1 cellular context compared by ENCODE assay signal in the genomic region with DNA sequence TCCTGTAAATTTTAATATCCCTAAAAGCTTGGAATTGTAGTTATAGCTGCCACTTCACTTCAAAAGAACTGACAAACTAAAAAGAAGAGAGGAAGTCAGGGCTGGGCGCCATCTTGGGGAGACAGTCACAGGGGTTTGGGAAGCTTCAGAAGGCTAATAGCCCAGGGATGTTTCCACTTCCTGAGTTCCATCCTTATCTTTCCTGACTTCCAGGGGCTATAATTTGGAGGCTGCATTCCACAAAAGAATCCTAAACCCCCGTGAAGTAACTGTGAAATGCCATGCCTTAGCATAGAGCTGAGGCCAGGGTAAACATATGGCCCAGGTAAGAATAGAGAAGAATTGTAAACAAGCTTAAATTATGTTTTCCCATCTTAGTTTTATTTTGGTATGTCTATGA.
TF ChIP-seq lines count a peak whose summit lies in the region.

No MANE protein-coding gene starts in this region.

TF ChIP-seq in GM23338, 12 proteins besides CTCF, POLR2A, EP300 and RAD21 (continued from another document):
- TF ChIP-seq, protein P1, sequence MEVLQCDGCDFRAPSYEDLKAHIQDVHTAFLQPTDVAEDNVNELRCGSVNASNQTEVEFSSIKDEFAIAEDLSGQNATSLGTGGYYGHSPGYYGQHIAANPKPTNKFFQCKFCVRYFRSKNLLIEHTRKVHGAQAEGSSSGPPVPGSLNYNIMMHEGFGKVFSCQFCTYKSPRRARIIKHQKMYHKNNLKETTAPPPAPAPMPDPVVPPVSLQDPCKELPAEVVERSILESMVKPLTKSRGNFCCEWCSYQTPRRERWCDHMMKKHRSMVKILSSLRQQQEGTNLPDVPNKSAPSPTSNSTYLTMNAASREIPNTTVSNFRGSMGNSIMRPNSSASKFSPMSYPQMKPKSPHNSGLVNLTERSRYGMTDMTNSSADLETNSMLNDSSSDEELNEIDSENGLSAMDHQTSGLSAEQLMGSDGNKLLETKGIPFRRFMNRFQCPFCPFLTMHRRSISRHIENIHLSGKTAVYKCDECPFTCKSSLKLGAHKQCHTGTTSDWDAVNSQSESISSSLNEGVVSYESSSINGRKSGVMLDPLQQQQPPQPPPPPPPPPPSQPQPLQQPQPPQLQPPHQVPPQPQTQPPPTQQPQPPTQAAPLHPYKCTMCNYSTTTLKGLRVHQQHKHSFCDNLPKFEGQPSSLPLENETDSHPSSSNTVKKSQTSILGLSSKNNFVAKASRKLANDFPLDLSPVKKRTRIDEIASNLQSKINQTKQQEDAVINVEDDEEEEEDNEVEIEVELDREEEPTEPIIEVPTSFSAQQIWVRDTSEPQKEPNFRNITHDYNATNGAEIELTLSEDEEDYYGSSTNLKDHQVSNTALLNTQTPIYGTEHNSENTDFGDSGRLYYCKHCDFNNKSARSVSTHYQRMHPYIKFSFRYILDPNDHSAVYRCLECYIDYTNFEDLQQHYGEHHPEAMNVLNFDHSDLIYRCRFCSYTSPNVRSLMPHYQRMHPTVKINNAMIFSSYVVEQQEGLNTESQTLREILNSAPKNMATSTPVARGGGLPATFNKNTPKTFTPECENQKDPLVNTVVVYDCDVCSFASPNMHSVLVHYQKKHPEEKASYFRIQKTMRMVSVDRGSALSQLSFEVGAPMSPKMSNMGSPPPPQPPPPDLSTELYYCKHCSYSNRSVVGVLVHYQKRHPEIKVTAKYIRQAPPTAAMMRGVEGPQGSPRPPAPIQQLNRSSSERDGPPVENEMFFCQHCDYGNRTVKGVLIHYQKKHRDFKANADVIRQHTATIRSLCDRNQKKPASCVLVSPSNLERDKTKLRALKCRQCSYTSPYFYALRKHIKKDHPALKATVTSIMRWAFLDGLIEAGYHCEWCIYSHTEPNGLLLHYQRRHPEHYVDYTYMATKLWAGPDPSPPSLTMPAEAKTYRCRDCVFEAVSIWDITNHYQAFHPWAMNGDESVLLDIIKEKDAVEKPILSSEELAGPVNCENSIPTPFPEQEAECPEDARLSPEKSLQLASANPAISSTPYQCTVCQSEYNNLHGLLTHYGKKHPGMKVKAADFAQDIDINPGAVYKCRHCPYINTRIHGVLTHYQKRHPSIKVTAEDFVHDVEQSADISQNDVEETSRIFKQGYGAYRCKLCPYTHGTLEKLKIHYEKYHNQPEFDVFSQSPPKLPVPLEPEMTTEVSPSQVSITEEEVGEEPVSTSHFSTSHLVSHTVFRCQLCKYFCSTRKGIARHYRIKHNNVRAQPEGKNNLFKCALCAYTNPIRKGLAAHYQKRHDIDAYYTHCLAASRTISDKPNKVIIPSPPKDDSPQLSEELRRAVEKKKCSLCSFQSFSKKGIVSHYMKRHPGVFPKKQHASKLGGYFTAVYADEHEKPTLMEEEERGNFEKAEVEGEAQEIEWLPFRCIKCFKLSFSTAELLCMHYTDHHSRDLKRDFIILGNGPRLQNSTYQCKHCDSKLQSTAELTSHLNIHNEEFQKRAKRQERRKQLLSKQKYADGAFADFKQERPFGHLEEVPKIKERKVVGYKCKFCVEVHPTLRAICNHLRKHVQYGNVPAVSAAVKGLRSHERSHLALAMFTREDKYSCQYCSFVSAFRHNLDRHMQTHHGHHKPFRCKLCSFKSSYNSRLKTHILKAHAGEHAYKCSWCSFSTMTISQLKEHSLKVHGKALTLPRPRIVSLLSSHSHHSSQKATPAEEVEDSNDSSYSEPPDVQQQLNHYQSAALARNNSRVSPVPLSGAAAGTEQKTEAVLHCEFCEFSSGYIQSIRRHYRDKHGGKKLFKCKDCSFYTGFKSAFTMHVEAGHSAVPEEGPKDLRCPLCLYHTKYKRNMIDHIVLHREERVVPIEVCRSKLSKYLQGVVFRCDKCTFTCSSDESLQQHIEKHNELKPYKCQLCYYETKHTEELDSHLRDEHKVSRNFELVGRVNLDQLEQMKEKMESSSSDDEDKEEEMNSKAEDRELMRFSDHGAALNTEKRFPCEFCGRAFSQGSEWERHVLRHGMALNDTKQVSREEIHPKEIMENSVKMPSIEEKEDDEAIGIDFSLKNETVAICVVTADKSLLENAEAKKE (CRISPR knock-in tag; IDR thresholded peaks at IDR 0.05) = no peak
- TF ChIP-seq EZH2 (IDR thresholded peaks at IDR 0.05; ENCODE audit: low read depth, unreplicated experiment) (no peak), ZNF114 (CRISPR knock-in tag; IDR thresholded peaks at IDR 0.05) (no peak), ZNF331 (CRISPR knock-in tag; IDR thresholded peaks at IDR 0.05; ENCODE audit: low read depth) (no peak), STAT1 (IDR thresholded peaks at IDR 0.05; ENCODE audit: unreplicated experiment) (no peak), JUNB (IDR thresholded peaks at IDR 0.05; ENCODE audit: unreplicated experiment) (no peak), EZH2phosphoT487 (IDR thresholded peaks at IDR 0.05; ENCODE audit: unreplicated experiment) (no peak), POLR2AphosphoS5 (IDR thresholded peaks at IDR 0.05; ENCODE audit: low read depth) (no peak), NANOG (IDR thresholded peaks at IDR 0.05; ENCODE audit: borderline replicate concordance) (no peak), ETS1 (IDR thresholded peaks at IDR 0.05) (no peak)
